In the genomic region with DNA sequence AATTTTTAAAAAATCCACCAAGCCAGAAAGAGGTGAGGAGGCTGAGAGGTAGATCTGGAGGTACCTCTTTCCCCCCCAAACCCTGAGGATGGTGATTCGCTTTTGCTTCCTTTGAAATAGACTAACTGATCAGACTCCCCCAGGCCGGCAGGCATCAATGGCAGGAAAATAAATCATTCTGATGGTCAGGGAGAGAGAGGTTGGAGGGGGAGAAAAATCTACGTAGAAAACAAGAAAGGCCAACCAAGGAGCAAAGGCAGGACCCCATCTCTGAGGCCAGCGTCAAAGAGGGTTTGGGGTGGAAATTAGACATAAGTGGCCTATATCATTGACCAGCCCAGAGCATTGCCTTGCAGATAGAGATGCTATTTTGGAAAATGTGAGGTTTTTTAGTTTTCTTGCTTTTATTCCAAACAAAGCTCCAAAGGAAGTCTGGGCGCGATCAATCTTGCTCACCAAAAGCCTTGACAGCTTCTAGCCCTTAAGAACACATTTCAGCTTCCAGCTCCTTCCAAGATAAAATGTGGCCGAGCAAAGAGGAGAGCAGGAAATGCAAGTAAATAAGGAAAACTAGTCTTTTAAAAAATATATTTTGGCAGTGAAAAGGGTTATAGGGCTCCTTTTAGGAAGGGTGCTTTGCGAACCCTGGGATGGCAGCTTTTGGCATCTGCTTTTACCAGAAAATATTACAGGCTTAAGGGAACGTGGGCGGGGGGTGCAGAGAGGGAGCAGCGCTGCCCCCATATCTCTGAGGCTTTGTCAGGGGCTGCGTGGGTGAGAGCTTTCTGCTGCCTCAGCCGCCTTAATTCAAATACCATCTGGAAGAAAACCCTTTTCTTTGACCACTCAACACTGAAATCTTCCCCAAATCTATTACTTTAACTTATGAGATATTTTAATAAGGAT, we compare ENCODE assay signal across 16 cellular contexts. TPM values are rescaled to one million over a fixed set of nuclear protein-coding genes. Genes with fewer than 3 reads are reported as not detected.
DNase-seq lines count a peak whose midpoint lies in the region; ATAC-seq and TF ChIP-seq lines count a peak whose summit lies in the region.
"Had no signal": no experiment of that assay in that cellular context is flagged by ENCODE, and none has a peak within 500 bp of the region (broad histone marks: within the 10 kb centered on the region; RNA-seq: fewer than 3 reads in every experiment).

No MANE protein-coding gene starts in this region.

- H3K36me3 ChIP-seq in left ventricle myocardium inferior = no peaks in the 10 kb centered on the region
- H3K36me3 ChIP-seq in heart left ventricle = no peaks in the 10 kb centered on the region
- H3K36me3 ChIP-seq in brain microvascular endothelial cell (replicated peaks) = no peaks in the 10 kb centered on the region

- peak overlapping the region; percentile 43 for H3K27ac ChIP-seq in left ventricle myocardium inferior (replicated peaks)
- H3K27ac ChIP-seq in heart left ventricle = peak overlapping the region in 4 of 12 donors; percentile 60 to 93 (median 61)
- H3K27ac ChIP-seq in brain microvascular endothelial cell = no peak overlapping the region
- H3K27ac ChIP-seq: VCaP had no signal

- 12 to 23% (median 20%) methylated on average over 13 of the region's 13 CpGs for WGBS in heart left ventricle, 4 donors

- H3K9me3 Mint-ChIP-seq in osteocyte (ENCODE audit: unreplicated experiment) = no peaks in the 10 kb centered on the region

- intact Hi-C loops in left ventricle myocardium inferior (cut with micrococcal nuclease) = no loop called here
- intact Hi-C loops in heart left ventricle (cut with DNase I) = no loop called here

- DNase-seq in left ventricle myocardium inferior = no peak
- no peak for DNase-seq in heart left ventricle
- peak; percentile 88 for DNase-seq in fibroblast of the aortic adventitia (ENCODE audit: low read depth)
- DNase-seq in osteocyte (ENCODE audit: extremely low spot score, unreplicated experiment) = peak; percentile 36
- no peak for DNase-seq in omental fat pad (ENCODE audit: low spot score)
- no peak for DNase-seq in T-helper 17 cell
- DNase-seq in brain microvascular endothelial cell = no peak
- DNase-seq: 8988T; NCI-H2171 treated with DMSO at 0.1 percent for 48 hours; PC-3; stimulated activated CD4-positive, alpha-beta T cell treated with anti-CD3 and anti-CD28 coated beads, Interleukin-4, amount 100 ng/mL, for 24 hours; stimulated activated naive CD4-positive, alpha-beta T cell treated with Interleukin-2 at 50 U/mL for 16 hours had no signal

- H3K4me1 ChIP-seq in left ventricle myocardium inferior (peaks cover 26% of the 10 kb centered on the region), heart left ventricle (peaks cover 0 to 29% (median 8%) of the 10 kb centered on the region in 12 donors)

- in situ Hi-C loops in brain microvascular endothelial cell (cut with HindIII; ENCODE audit: low pct_ligation_motif_present, low sequenced_read_pairs) = no loop called here

- H3K27me3 Mint-ChIP-seq in osteocyte (ENCODE audit: unreplicated experiment) (peaks cover 94% of the 10 kb centered on the region), T-helper 17 cell (peaks cover 57% of the 10 kb centered on the region)

- H3K4me3 ChIP-seq in left ventricle myocardium inferior (peak overlapping the region; percentile 48), heart left ventricle (peak overlapping the region in 3 of 12 donors; percentile 39 to 43 (median 43)), fibroblast of the aortic adventitia (ENCODE audit: low read depth, low read length) (peak overlapping the region; percentile 69), brain microvascular endothelial cell (ENCODE audit: low read depth, low read length) (no peak overlapping the region)
- H3K4me3 ChIP-seq: HAP-1 had no signal

- H3K4me1 Mint-ChIP-seq in osteocyte (ENCODE audit: unreplicated experiment) (peaks cover 15% of the 10 kb centered on the region), T-helper 17 cell (peaks cover 10% of the 10 kb centered on the region)

- peaks cover 3% of the 10 kb centered on the region for H3K36me3 Mint-ChIP-seq in osteocyte (ENCODE audit: unreplicated experiment)
- H3K36me3 Mint-ChIP-seq in T-helper 17 cell (ENCODE audit: low read depth) = peaks cover 8% of the 10 kb centered on the region

- ATAC-seq in heart left ventricle = no peak
- ATAC-seq in omental fat pad (ENCODE audit: low FRiP score) = no peak
- no peak for ATAC-seq in HG02970 (IDR thresholded peaks at IDR 0.05; ENCODE audit: low FRiP score, unreplicated experiment)
- ATAC-seq in T-helper 17 cell = no peak
- ATAC-seq: PC-3 had no signal

- TF ChIP-seq POLR2A in heart left ventricle (IDR thresholded peaks at IDR 0.05) = no peak

- TF ChIP-seq CTCF in left ventricle myocardium inferior (IDR thresholded peaks at IDR 0.05; ENCODE audit: borderline replicate concordance) (no peak), heart left ventricle (IDR thresholded peaks at IDR 0.05) (no peak), fibroblast of the aortic adventitia (IDR thresholded peaks at IDR 0.05; ENCODE audit: insufficient read depth, low read length) (no peak), osteocyte (IDR thresholded peaks at IDR 0.05) (no peak), omental fat pad (IDR thresholded peaks at IDR 0.05) (no peak), brain microvascular endothelial cell (IDR thresholded peaks at IDR 0.05; ENCODE audit: low read depth, low read length, missing control alignments) (no peak)

- H3K27me3 ChIP-seq in left ventricle myocardium inferior (ENCODE audit: low read depth) (peaks cover 100% of the 10 kb centered on the region), heart left ventricle (peaks cover 58 to 100% (median 97%) of the 10 kb centered on the region in 9 donors), brain microvascular endothelial cell (replicated peaks) (peaks cover 97% of the 10 kb centered on the region)

- H3K4me3 Mint-ChIP-seq in osteocyte (ENCODE audit: unreplicated experiment) (no peak overlapping the region), T-helper 17 cell (no peak overlapping the region)

- H3K9me3 ChIP-seq in left ventricle myocardium inferior (replicated peaks) (no peaks in the 10 kb centered on the region), heart left ventricle (no peaks in the 10 kb centered on the region), T-helper 17 cell (ENCODE audit: control insufficient read depth, low read length, poor library complexity, severe bottlenecking) (no peaks in the 10 kb centered on the region)
- H3K9me3 ChIP-seq: HAP-1 had no signal

- H3K27ac Mint-ChIP-seq in osteocyte (ENCODE audit: unreplicated experiment) (no peak overlapping the region), T-helper 17 cell (no peak overlapping the region)

RNA-seq across cellular contexts. Expression of a gene that starts 2.0 kb away (rescaled TPM):
- not detected for total RNA-seq in left ventricle myocardium inferior
- total RNA-seq in heart left ventricle = under 1 TPM in 2 of 9 donors, not detected in 7; 0.14 to 0.57 TPM
- under 1 TPM in 1 of 2 donors, not detected in 1; 0.03 TPM for polyA plus RNA-seq in heart left ventricle
- total RNA-seq in fibroblast of the aortic adventitia (ENCODE audit: low replicate concordance) = 0.16 and 3.6 TPM in 2 replicates
- total RNA-seq in osteocyte = not detected in 2 replicates
- 1 to 10 TPM; 1.1 to 3.5 (median 1.5) TPM for total RNA-seq in omental fat pad
- total RNA-seq in T-helper 17 cell = not detected
- total RNA-seq: HT1080 had no signal

RNA-seq across cellular contexts. Expression of a gene that starts 8.7 kb away (rescaled TPM):
- total RNA-seq in left ventricle myocardium inferior (not detected), heart left ventricle (under 1 TPM in 3 of 9 donors, not detected in 6; 0.12 to 0.66 (median 0.59) TPM), fibroblast of the aortic adventitia (ENCODE audit: low replicate concordance) (0.72 TPM in 1 of 2 replicates, not detected in the other), osteocyte (not detected in 2 replicates), omental fat pad (under 1 TPM; 0.56 to 0.84 (median 0.77) TPM), T-helper 17 cell (under 1 TPM; 0.60 to 0.72 TPM)
- polyA plus RNA-seq in heart left ventricle = under 1 TPM in 1 of 2 donors, not detected in 1; 0.07 TPM

RNA-seq across cellular contexts. Expression of a gene that starts 26.1 kb away (rescaled TPM):
- total RNA-seq in left ventricle myocardium inferior (not detected), heart left ventricle (1 to 10 TPM in 3 of 9 donors, under 1 TPM in 5, not detected in 1; 0.23 to 2.6 (median 0.88) TPM), fibroblast of the aortic adventitia (ENCODE audit: low replicate concordance) (0.57 and 0.99 TPM in 2 replicates), osteocyte (not detected in 2 replicates), omental fat pad (1 to 10 TPM; 1.6 to 5.7 (median 3.1) TPM), T-helper 17 cell (under 1 TPM in 1 of 2 donors, not detected in 1; 0.26 TPM)
- polyA plus RNA-seq in heart left ventricle = under 1 TPM; 0.50 to 0.69 TPM

RNA-seq across cellular contexts. Expression of a gene that starts 39.0 kb away (rescaled TPM):
- total RNA-seq in left ventricle myocardium inferior (not detected), heart left ventricle (1 to 10 TPM in 1 of 9 donors, under 1 TPM in 2, not detected in 6; 0.28 to 2.8 (median 0.44) TPM), fibroblast of the aortic adventitia (ENCODE audit: low replicate concordance) (0.72 and 2.4 TPM in 2 replicates), osteocyte (not detected in 2 replicates), omental fat pad (10 to 100 TPM; 10.4 to 39.4 (median 26.5) TPM), T-helper 17 cell (under 1 TPM in 1 of 2 donors, not detected in 1; 0.26 TPM)
- polyA plus RNA-seq in heart left ventricle = under 1 TPM in 1 of 2 donors, not detected in 1; 0.07 TPM

RNA-seq across cellular contexts. Expression of a gene that starts 43.1 kb away (rescaled TPM):
- total RNA-seq in left ventricle myocardium inferior = not detected
- total RNA-seq in heart left ventricle = not detected
- polyA plus RNA-seq in heart left ventricle = not detected
- not detected in 2 replicates for total RNA-seq in fibroblast of the aortic adventitia (ENCODE audit: low replicate concordance)
- total RNA-seq in osteocyte = not detected in 2 replicates
- 10 to 100 TPM in 1 of 4 donors, 1 to 10 TPM in 3; 1.1 to 13.1 (median 6.4) TPM for total RNA-seq in omental fat pad
- not detected for total RNA-seq in T-helper 17 cell

Comparison
In these comparisons a context has a peak if more than half of its experiments do, and no peak if none do; other contexts are left out.
1. DNase-seq: peak in fibroblast of the aortic adventitia (single experiment) and osteocyte (single experiment); none in left ventricle myocardium inferior (single experiment), heart left ventricle (0 of 5), omental fat pad (single experiment), T-helper 17 cell (0 of 3) and brain microvascular endothelial cell (single experiment).